In genomic region chr12:109185441-109185840, GRCh38 we compare ENCODE assay signal across 18 cellular contexts.
DNase-seq lines count a peak whose midpoint lies in the region; ATAC-seq and TF ChIP-seq lines count a peak whose summit lies in the region.
"Had no signal": no experiment of that assay in that cellular context is flagged by ENCODE, and none has a peak within 500 bp of the region (broad histone marks: within the 10 kb centered on the region; RNA-seq: fewer than 3 reads in every experiment).

No MANE protein-coding gene starts in this region.

- in situ Hi-C loops in gastrocnemius medialis (cut with MboI; ENCODE audit: low sequenced_read_pairs in 4 of 4), result no loop called here

- H3K27me3 Mint-ChIP-seq in endodermal cell (ENCODE audit: insufficient read depth), result peaks cover 71% of the 10 kb centered on the region
- H3K27me3 Mint-ChIP-seq: B cell; CD4-positive, alpha-beta T cell had no signal

- peaks cover 28% of the 10 kb centered on the region for H3K36me3 Mint-ChIP-seq in endodermal cell (ENCODE audit: low read depth)

- H3K9me3 Mint-ChIP-seq in endodermal cell, result no peaks in the 10 kb centered on the region
- H3K9me3 Mint-ChIP-seq: CD4-positive, alpha-beta T cell; CD8-positive, alpha-beta T cell had no signal

- H3K4me3 ChIP-seq in endodermal cell (ENCODE audit: low read length), result no peak overlapping the region
- H3K4me3 ChIP-seq in gastrocnemius medialis, result no peak overlapping the region
- H3K4me3 ChIP-seq: A549; BLaER1 treated with 17β-estradiol and CSF1 and Interleukin-3, amounts not matched to agents 10 nM and 100 nM had no signal

- H3K9ac ChIP-seq in endodermal cell (ENCODE audit: extremely low read depth, low read length, poor library complexity, severe bottlenecking), result no peak overlapping the region
- H3K9ac ChIP-seq: BLaER1 treated with 17β-estradiol and CSF1 and Interleukin-3, amounts not matched to agents 10 nM and 100 nM had no signal

- TF ChIP-seq CTCF in endodermal cell (conservative IDR thresholded peaks at IDR 0.05) (no peak), gastrocnemius medialis (IDR thresholded peaks at IDR 0.05 in 4 of 5, conservative IDR thresholded peaks at IDR 0.05 in 1 of 5) (no peak)

- H3K27ac ChIP-seq in endodermal cell (ENCODE audit: low read depth, low read length), result no peak overlapping the region
- peak overlapping the region; percentile 9 to 68 (median 60) for H3K27ac ChIP-seq in gastrocnemius medialis
- H3K27ac ChIP-seq: 22Rv1; BLaER1 treated with 17β-estradiol and CSF1 and Interleukin-3, amounts not matched to agents 10 nM and 100 nM; C4-2B had no signal

- H3K4me1 Mint-ChIP-seq in endodermal cell, result peaks cover 7% of the 10 kb centered on the region
- H3K4me1 Mint-ChIP-seq: B cell had no signal

- H3K4me3 Mint-ChIP-seq in endodermal cell, result no peak overlapping the region
- H3K4me3 Mint-ChIP-seq: B cell; CD4-positive, alpha-beta T cell; CD8-positive, alpha-beta T cell had no signal

- ATAC-seq in gastrocnemius medialis (no peak), GM18909 (IDR thresholded peaks at IDR 0.05; ENCODE audit: poor library complexity, unreplicated experiment) (no peak)
- ATAC-seq: A549; CD8-positive, alpha-beta T cell had no signal

- H3K4me1 ChIP-seq in endodermal cell (ENCODE audit: control insufficient read depth, insufficient read depth, low read length), result no peaks in the 10 kb centered on the region
- peaks cover 0 to 6% of the 10 kb centered on the region in 2 donors for H3K4me1 ChIP-seq in gastrocnemius medialis
- H3K4me1 ChIP-seq: BLaER1 treated with 17β-estradiol and CSF1 and Interleukin-3, amounts not matched to agents 10 nM and 100 nM; Caco-2 had no signal

- H3K27me3 ChIP-seq in endodermal cell (ENCODE audit: control insufficient read depth, insufficient read depth, low read length, poor library complexity, severe bottlenecking) (peaks cover 50% of the 10 kb centered on the region), gastrocnemius medialis (no peaks in the 10 kb centered on the region)
- H3K27me3 ChIP-seq: BLaER1 treated with 17β-estradiol and CSF1 and Interleukin-3, amounts not matched to agents 10 nM and 100 nM had no signal

- no peaks in the 10 kb centered on the region for H3K9me3 ChIP-seq in endodermal cell (ENCODE audit: control insufficient read depth, low read length)
- H3K9me3 ChIP-seq in gastrocnemius medialis, result no peaks in the 10 kb centered on the region
- H3K9me3 ChIP-seq: A549; BLaER1 treated with 17β-estradiol and CSF1 and Interleukin-3, amounts not matched to agents 10 nM and 100 nM; Caco-2 had no signal

- no peak overlapping the region for H3K27ac Mint-ChIP-seq in endodermal cell
- H3K27ac Mint-ChIP-seq: B cell; CD4-positive, alpha-beta T cell; CD8-positive, alpha-beta T cell had no signal

- H3K36me3 ChIP-seq in endodermal cell (ENCODE audit: control insufficient read depth, insufficient read depth, low read length) (no peaks in the 10 kb centered on the region), gastrocnemius medialis (peaks cover 21 to 96% of the 10 kb centered on the region in 2 donors)

- TF ChIP-seq POLR2A in gastrocnemius medialis (IDR thresholded peaks at IDR 0.05), result no peak

- DNase-seq in endodermal cell (peak; percentile 32), mesenteric fat pad (ENCODE audit: low spot score) (peak; percentile 83), gastrocnemius medialis (no peak), NCI-H226 (no peak)
- DNase-seq in stimulated activated CD4-positive, alpha-beta T cell treated with anti-CD3 and anti-CD28 coated beads, Interleukin-1b, Interleukin-23, amount 100 ng/mL, for 48 hours, result no peak
- DNase-seq: AML-193; Caco-2; Calu3; CD4-positive, alpha-beta T cell; CD8-positive, alpha-beta T cell; DMS79 treated with DMSO at 0.1 percent for 48 hours; GF-D8 had no signal

- intact Hi-C loops in gastrocnemius medialis (cut with DNase I; ENCODE audit: low total_unique reads), result no loop called here

- WGBS in endodermal cell (ENCODE audit: insufficient coverage in 1 of 2, insufficient read length in 1 of 2), 2 experiments, result 91 to 95% methylated on average over 2 to 12 of the region's 12 CpGs

Comparison
In these comparisons a context has a peak if more than half of its experiments do, and no peak if none do; other contexts are left out.
1. DNase-seq: peak in endodermal cell (single experiment) and mesenteric fat pad (single experiment); none in gastrocnemius medialis (0 of 2), stimulated activated CD4-positive, alpha-beta T cell treated with anti-CD3 and anti-CD28 coated beads, Interleukin-1b, Interleukin-23, amount 100 ng/mL, for 48 hours (single experiment) and NCI-H226 (single experiment).